Comparison of ENCODE assay signal across 9 cellular contexts in the genomic region with DNA sequence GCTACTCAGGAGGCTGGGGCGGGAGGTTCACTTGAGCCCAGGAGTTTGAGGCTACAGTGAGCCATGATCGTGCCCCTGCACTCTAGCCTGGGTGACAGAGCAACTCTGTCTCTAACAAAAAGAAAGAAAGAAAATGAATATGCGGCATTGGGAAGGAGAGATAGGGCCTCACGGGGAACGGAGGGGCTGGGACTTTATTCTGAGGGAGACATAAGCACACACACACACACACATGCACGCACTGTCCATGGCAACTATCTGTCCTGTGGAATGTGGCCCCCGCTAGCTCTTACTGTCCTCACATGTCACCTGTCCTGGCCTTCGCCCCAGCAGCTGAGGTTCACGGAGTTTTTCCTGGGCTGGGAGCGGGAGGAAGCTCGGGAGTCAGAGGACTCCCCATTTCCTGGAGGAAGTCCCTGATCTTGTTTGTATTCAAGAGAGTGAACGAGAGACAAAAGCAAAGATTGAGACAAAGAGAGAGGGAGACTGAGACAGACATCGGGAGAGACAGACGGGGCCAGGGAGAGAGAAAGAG. TPM values are rescaled to one million over a fixed set of nuclear protein-coding genes. Genes with fewer than 3 reads are reported as not detected.
DNase-seq lines count a peak whose midpoint lies in the region; ATAC-seq and TF ChIP-seq lines count a peak whose summit lies in the region.
"Had no signal": no experiment of that assay in that cellular context is flagged by ENCODE, and none has a peak within 500 bp of the region (broad histone marks: within the 10 kb centered on the region; RNA-seq: fewer than 3 reads in every experiment).

No MANE protein-coding gene starts in this region.

- H3K4me3 ChIP-seq in BLaER1 treated with 17β-estradiol and CSF1 and Interleukin-3, amounts not matched to agents 10 nM and 100 nM, result peak overlapping the region; percentile 37 to 68 (median 56); a peak in 19 of 20 replicates
- H3K4me3 ChIP-seq in choroid plexus epithelial cell (ENCODE audit: low read depth, low read length) (peak overlapping the region; percentile 52), mucosa of descending colon (peak overlapping the region; percentile 25)

- peaks cover 21 to 31% (median 24%) of the 10 kb centered on the region in 10 experiments for H3K4me1 ChIP-seq in BLaER1 treated with 17β-estradiol and CSF1 and Interleukin-3, amounts not matched to agents 10 nM and 100 nM
- H3K4me1 ChIP-seq in mucosa of descending colon (ENCODE audit: low read depth), result peaks cover 19% of the 10 kb centered on the region

- peak; percentile 4 for ATAC-seq in mucosa of descending colon
- no peak for ATAC-seq in GM21786 (IDR thresholded peaks at IDR 0.05; ENCODE audit: unreplicated experiment)

- peak; percentile 14 for DNase-seq in LoVo (ENCODE audit: low spot score)
- DNase-seq in choroid plexus epithelial cell (ENCODE audit: low read depth), result peak; percentile 27
- peak in 2 of 3 donors; percentile 53 to 73 for DNase-seq in mucosa of descending colon
- no peak for DNase-seq in activated gamma-delta T cell treated with Interleukin-2 at 50 U/mL for 16 hours
- no peak for DNase-seq in stimulated activated CD4-positive, alpha-beta T cell treated with anti-CD3 and anti-CD28 coated beads, Interleukin-12 subunit alpha, Interleukin-12 subunit beta, amount 100 ng/mL, for 4 hours
- DNase-seq in GM19238 (ENCODE audit: insufficient read length, low spot score), result no peak

- intact Hi-C loops in mucosa of descending colon (cut with DNase I, micrococcal nuclease), result no loop called here

- TF ChIP-seq CTCF in choroid plexus epithelial cell (conservative IDR thresholded peaks at IDR 0.05; ENCODE audit: low read depth, low read length), result no peak
- TF ChIP-seq CTCF in mucosa of descending colon (IDR thresholded peaks at IDR 0.05), result no peak

- peaks cover 0 to 6% (median 0%) of the 10 kb centered on the region in 11 experiments; a peak in 4 of 22 replicates for H3K9me3 ChIP-seq in BLaER1 treated with 17β-estradiol and CSF1 and Interleukin-3, amounts not matched to agents 10 nM and 100 nM (replicated peaks in 1 of 11)
- H3K9me3 ChIP-seq in mucosa of descending colon, result no peaks in the 10 kb centered on the region
- H3K9me3 ChIP-seq: neutrophil had no signal

- H3K36me3 ChIP-seq in BLaER1 treated with 17β-estradiol and CSF1 and Interleukin-3, amounts not matched to agents 10 nM and 100 nM, result peaks cover 0 to 16% (median 0%) of the 10 kb centered on the region in 11 experiments; a peak in 7 of 22 replicates
- peaks cover 5% of the 10 kb centered on the region for H3K36me3 ChIP-seq in mucosa of descending colon (ENCODE audit: low read depth)
- H3K36me3 ChIP-seq: neutrophil had no signal

- H3K9ac ChIP-seq in BLaER1 treated with 17β-estradiol and CSF1 and Interleukin-3, amounts not matched to agents 10 nM and 100 nM, result peak overlapping the region; percentile 71 to 85 (median 78)

- H3K27me3 ChIP-seq in BLaER1 treated with 17β-estradiol and CSF1 and Interleukin-3, amounts not matched to agents 10 nM and 100 nM, result no peaks in the 10 kb centered on the region

- no peaks in the 10 kb centered on the region for H4K20me1 ChIP-seq in BLaER1 treated with 17β-estradiol and CSF1 and Interleukin-3, amounts not matched to agents 10 nM and 100 nM

- peak overlapping the region; percentile 62 to 86 (median 76); a peak in 20 of 22 replicates for H3K27ac ChIP-seq in BLaER1 treated with 17β-estradiol and CSF1 and Interleukin-3, amounts not matched to agents 10 nM and 100 nM
- H3K27ac ChIP-seq: neutrophil had no signal

- peak overlapping the region; percentile 79 to 98 (median 92) for H3K4me2 ChIP-seq in BLaER1 treated with 17β-estradiol and CSF1 and Interleukin-3, amounts not matched to agents 10 nM and 100 nM

RNA-seq across cellular contexts. Expression of a gene that starts 0.7 kb away (rescaled TPM):
- total RNA-seq in mucosa of descending colon, result 100 to 1,000 TPM in 2 of 3 donors, 10 to 100 TPM in 1; 91.4 to 330 (median 183) TPM

RNA-seq across cellular contexts. Expression of a gene that starts 5.4 kb away (rescaled TPM):
- 10 to 100 TPM; 43.8 to 82.8 (median 49.0) TPM for total RNA-seq in mucosa of descending colon

RNA-seq across cellular contexts. Expression of a gene that starts 33.6 kb away (rescaled TPM):
- 1 to 10 TPM in 1 of 3 donors, under 1 TPM in 2; 0.64 to 2.0 (median 0.84) TPM for total RNA-seq in mucosa of descending colon

RNA-seq across cellular contexts. Expression of a gene that starts 35.8 kb away (rescaled TPM):
- 1 to 10 TPM in 2 of 3 donors, under 1 TPM in 1; 0.46 to 1.3 (median 1.2) TPM for total RNA-seq in mucosa of descending colon

RNA-seq across cellular contexts. Expression of a gene that starts 58.9 kb away (rescaled TPM):
- total RNA-seq in mucosa of descending colon, result 10 to 100 TPM in 2 of 3 donors, 1 to 10 TPM in 1; 4.6 to 27.8 (median 21.0) TPM

Comparison
In these comparisons a context has a peak if more than half of its experiments do, and no peak if none do; other contexts are left out.
1. DNase-seq: peak in LoVo (single experiment), choroid plexus epithelial cell (single experiment) and mucosa of descending colon (2 of 3); none in activated gamma-delta T cell treated with Interleukin-2 at 50 U/mL for 16 hours (single experiment), stimulated activated CD4-positive, alpha-beta T cell treated with anti-CD3 and anti-CD28 coated beads, Interleukin-12 subunit alpha, Interleukin-12 subunit beta, amount 100 ng/mL, for 4 hours (single experiment) and GM19238 (single experiment).
2. Peak in every context shown above with its lines, with median percentiles within 50 percentile points of each other: H3K4me3 ChIP-seq.